1 cellular context compared by ENCODE assay signal in genomic region chr12:69052613-69053408, GRCh38.
TF ChIP-seq lines count a peak whose summit lies in the region.

No MANE protein-coding gene starts in this region.

TF ChIP-seq in H1, 55 proteins besides CTCF, POLR2A, EP300 and RAD21 (continued from another document):
- TF ChIP-seq CHD7 (IDR thresholded peaks at IDR 0.05; ENCODE audit: insufficient replicate concordance, low read length): no peak
- TF ChIP-seq ASH2L (IDR thresholded peaks at IDR 0.05; ENCODE audit: low read length): no peak
- no peak for TF ChIP-seq SUZ12 (IDR thresholded peaks at IDR 0.05; ENCODE audit: low read length)
- TF ChIP-seq HDAC6 (IDR thresholded peaks at IDR 0.05; ENCODE audit: low read depth, low read length): no peak
- no peak for TF ChIP-seq RXRA (IDR thresholded peaks at IDR 0.05; ENCODE audit: insufficient read depth, low read depth, low read length)
- no peak for TF ChIP-seq EZH2 (IDR thresholded peaks at IDR 0.05; ENCODE audit: low read depth, low read length, severe bottlenecking)
- TF ChIP-seq RNF2 (IDR thresholded peaks at IDR 0.05; ENCODE audit: borderline replicate concordance, low read depth, low read length, missing control alignments, poor library complexity, severe bottlenecking): no peak
- TF ChIP-seq TAF7 (optimal IDR thresholded peaks at IDR 0.05; ENCODE audit: borderline replicate concordance, low read depth, low read length): no peak
- TF ChIP-seq CBX8 (IDR thresholded peaks at IDR 0.05; ENCODE audit: borderline replicate concordance, low read depth, low read length): no peak
- TF ChIP-seq PHF8 (conservative IDR thresholded peaks at IDR 0.05; ENCODE audit: low read depth, low read length): no peak
- TF ChIP-seq BCL11A (IDR thresholded peaks at IDR 0.05; ENCODE audit: low read depth in 2 of 2, low read length in 2 of 2): no peak
- TF ChIP-seq GTF2F1 (IDR thresholded peaks at IDR 0.05; ENCODE audit: borderline replicate concordance, low read depth, low read length): no peak
- no peak for TF ChIP-seq KDM1A (IDR thresholded peaks at IDR 0.05; ENCODE audit: borderline replicate concordance, low read length)
- TF ChIP-seq JUND (IDR thresholded peaks at IDR 0.05; ENCODE audit: low read length): peak; percentile 94
- no peak for TF ChIP-seq SIRT6 (IDR thresholded peaks at IDR 0.05; ENCODE audit: low read length)
- no peak for TF ChIP-seq ATF2 (IDR thresholded peaks at IDR 0.05; ENCODE audit: low read length)
- peak; percentile 92 for TF ChIP-seq JUN (IDR thresholded peaks at IDR 0.05; ENCODE audit: low read depth, low read length)
- no peak for TF ChIP-seq SP4 (IDR thresholded peaks at IDR 0.05; ENCODE audit: low read length)
- no peak for TF ChIP-seq KDM5A (IDR thresholded peaks at IDR 0.05; ENCODE audit: low read length)
- TF ChIP-seq SRF (IDR thresholded peaks at IDR 0.05; ENCODE audit: low read depth, low read length): peak; percentile 38; the same call in 1 of the 2 replicates
- TF ChIP-seq HDAC2 (IDR thresholded peaks at IDR 0.05; ENCODE audit: borderline replicate concordance in 1 of 2, low read depth in 2 of 2, low read length in 2 of 2): no peak
- TF ChIP-seq CTBP2 (IDR thresholded peaks at IDR 0.05; ENCODE audit: borderline replicate concordance, insufficient read depth, insufficient read length, low read length): no peak
- peak; percentile 85 for TF ChIP-seq TEAD4 (IDR thresholded peaks at IDR 0.05; ENCODE audit: low read depth, low read length)
- no peak for TF ChIP-seq MAFK (IDR thresholded peaks at IDR 0.05; ENCODE audit: low read depth, low read length)
- no peak for TF ChIP-seq TBP (IDR thresholded peaks at IDR 0.05; ENCODE audit: low read depth, low read length)
- TF ChIP-seq TAF1 (IDR thresholded peaks at IDR 0.05; ENCODE audit: low read depth, low read length): no peak
- no peak for TF ChIP-seq CHD1 (IDR thresholded peaks at IDR 0.05; ENCODE audit: low read depth, low read length)
- TF ChIP-seq SAP30 (IDR thresholded peaks at IDR 0.05; ENCODE audit: insufficient read depth, insufficient replicate concordance, low read length): no peak
- TF ChIP-seq USF2 (IDR thresholded peaks at IDR 0.05; ENCODE audit: low read length): no peak
- no peak for TF ChIP-seq ZNF274 (IDR thresholded peaks at IDR 0.05; ENCODE audit: borderline replicate concordance, extremely low read depth, low read length)
- no peak for TF ChIP-seq ATF3 (IDR thresholded peaks at IDR 0.05; ENCODE audit: insufficient read depth, low read depth, low read length)
- TF ChIP-seq SIN3A (conservative IDR thresholded peaks at IDR 0.05 in 1 of 2, IDR thresholded peaks at IDR 0.05 in 1 of 2; ENCODE audit: low read depth in 1 of 2, low read length in 2 of 2): no peak
- TF ChIP-seq YY1 (IDR thresholded peaks at IDR 0.05; ENCODE audit: low read depth, low read length): no peak
- TF ChIP-seq RFX5 (IDR thresholded peaks at IDR 0.05; ENCODE audit: borderline replicate concordance, low read depth, low read length): no peak
- TF ChIP-seq E2F6 (IDR thresholded peaks at IDR 0.05): peak; percentile 82
- peak; percentile 61; the same call in 1 of the 2 replicates for TF ChIP-seq SP1 (IDR thresholded peaks at IDR 0.05; ENCODE audit: low read depth, low read length)
- no peak for TF ChIP-seq NANOG (IDR thresholded peaks at IDR 0.05; ENCODE audit: insufficient read depth, low read depth, low read length, poor library complexity, severe bottlenecking)
